ENCODE assay signal across 10 cellular contexts in the genomic region with DNA sequence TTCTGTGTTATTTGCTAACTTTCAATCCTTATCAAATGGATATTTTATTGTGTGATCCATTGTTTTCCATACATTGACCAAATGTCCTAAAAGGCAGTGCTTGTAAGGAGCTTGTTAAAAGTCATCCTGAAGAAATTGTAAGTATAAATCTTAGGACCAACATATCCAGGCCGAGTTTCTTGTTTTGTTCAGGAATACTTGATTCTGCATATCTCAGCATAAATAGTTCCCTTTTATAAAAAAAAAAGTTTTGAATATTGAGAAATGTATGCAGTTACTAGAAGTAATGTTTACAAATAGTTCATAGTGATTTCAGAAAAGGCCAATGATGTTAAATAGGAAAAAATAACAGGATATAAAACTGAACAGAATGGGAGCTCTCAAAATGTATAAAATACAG. TPM values are rescaled to one million over a fixed set of nuclear protein-coding genes. Genes with fewer than 3 reads are reported as not detected.
"Had no signal": no experiment of that assay in that cellular context is flagged by ENCODE, and none has a peak within 500 bp of the region (broad histone marks: within the 10 kb centered on the region; RNA-seq: fewer than 3 reads in every experiment).

No MANE protein-coding gene starts in this region.

- H3K36me3 ChIP-seq: HAP-1 had no signal

- DNase-seq: GM23248, GOT3, H7, HFFc6, KG1 had no signal

- H3K9me3 ChIP-seq: HAP-1 had no signal

- H2AFZ ChIP-seq: GM23248 had no signal

- FAIRE-seq: HTR-8/SVneo, K562 had no signal

- H3K27ac ChIP-seq: GM23248 had no signal

- H3K4me3 ChIP-seq: GM23248, HAP-1, K562 had no signal

- ATAC-seq: HCT116, K562 had no signal

- H3K9ac ChIP-seq: GM23248 had no signal

RNA-seq across cellular contexts. Expression of gene GRID1, which starts 6.7 kb away (rescaled TPM):
- total RNA-seq: GM23248, HFFc6, HT-29 had no signal
- polyA plus RNA-seq: GM23248 had no signal
